ENCODE assay signal across 9 cellular contexts in genomic region chr5:173973614-173973969, GRCh38. TPM values are rescaled to one million over a fixed set of nuclear protein-coding genes. Genes with fewer than 3 reads are reported as not detected.
DNase-seq lines count a peak whose midpoint lies in the region; ATAC-seq, FAIRE-seq and TF ChIP-seq lines count a peak whose summit lies in the region.
"Had no signal": no experiment of that assay in that cellular context is flagged by ENCODE, and none has a peak within 500 bp of the region (broad histone marks: within the 10 kb centered on the region; RNA-seq: fewer than 3 reads in every experiment).

No MANE protein-coding gene starts in this region.

- peaks cover 9 to 28% of the 10 kb centered on the region in 2 donors for H3K27me3 Mint-ChIP-seq in CD8-positive, alpha-beta memory T cell
- peaks cover 3% of the 10 kb centered on the region for H3K27me3 Mint-ChIP-seq in endothelial cell (ENCODE audit: unreplicated experiment)
- peaks cover 41 to 45% of the 10 kb centered on the region in 2 donors for H3K27me3 Mint-ChIP-seq in natural killer cell treated with Interleukin-12 subunit alpha and Interleukin-12 subunit beta and Interleukin-15 and Interleukin-18, amount 100 ng/mL, for 72 hours

- H3K27ac ChIP-seq in CD8-positive, alpha-beta memory T cell (ENCODE audit: low read depth, low read length) = no peak overlapping the region

- H3K9me3 ChIP-seq in CD8-positive, alpha-beta memory T cell (ENCODE audit: low read length) = no peaks in the 10 kb centered on the region

- H3K27ac Mint-ChIP-seq in CD8-positive, alpha-beta memory T cell = peak overlapping the region in 2 of 8 donors; percentile 46 to 83
- no peak overlapping the region for H3K27ac Mint-ChIP-seq in endothelial cell (ENCODE audit: unreplicated experiment)
- H3K27ac Mint-ChIP-seq in natural killer cell treated with Interleukin-12 subunit alpha and Interleukin-12 subunit beta and Interleukin-15 and Interleukin-18, amount 100 ng/mL, for 72 hours = no peak overlapping the region

- FAIRE-seq in frontal cortex (lab: Jason Lieb, UNC) = no peak

- H3K36me3 ChIP-seq in CD8-positive, alpha-beta memory T cell (ENCODE audit: insufficient read depth, low read length) = no peaks in the 10 kb centered on the region

- H3K4me3 ChIP-seq in CD8-positive, alpha-beta memory T cell (ENCODE audit: low read length) = peak overlapping the region; percentile 63

- TF ChIP-seq CTCF in endothelial cell (IDR thresholded peaks at IDR 0.05; ENCODE audit: unreplicated experiment) = no peak

- H3K4me1 ChIP-seq in CD8-positive, alpha-beta memory T cell (ENCODE audit: insufficient read depth, low read length) = peaks cover 13% of the 10 kb centered on the region

- POLR2A ChIA-PET in CD8-positive, alpha-beta memory T cell (lab: Charles Lee) = interaction anchor here (0.6 to 0.8 kb wide), 2 partner anchors 56 to 358 kb away, joined by 3 to 5 read pairs; no protein-coding TSS in a partner anchor

- DNase-seq in CD8-positive, alpha-beta memory T cell = no peak
- peak; percentile 46 for DNase-seq in OCI-M1 (lab: John Stamatoyannopoulos, UW)
- DNase-seq in endothelial cell (ENCODE audit: low spot score) = no peak
- DNase-seq in natural killer cell treated with Interleukin-12 subunit alpha and Interleukin-12 subunit beta and Interleukin-15 and Interleukin-18, amount 100 ng/mL, for 72 hours (ENCODE audit: low spot score) = no peak
- no peak for DNase-seq in frontal cortex (ENCODE audit: low spot score in 2 of 2)

- H3K4me3 Mint-ChIP-seq in CD8-positive, alpha-beta memory T cell = peak overlapping the region; percentile 63 to 84 (median 76)
- peak overlapping the region; percentile 85 for H3K4me3 Mint-ChIP-seq in endothelial cell (ENCODE audit: unreplicated experiment)
- peak overlapping the region; percentile 68 for H3K4me3 Mint-ChIP-seq in natural killer cell treated with Interleukin-12 subunit alpha and Interleukin-12 subunit beta and Interleukin-15 and Interleukin-18, amount 100 ng/mL, for 72 hours

- CTCF ChIA-PET in CD8-positive, alpha-beta memory T cell (lab: Charles Lee) = interaction anchor here (0.6 to 6.8 kb wide), 27 partner anchors 8 to 679 kb away, joined by 3 to 108 read pairs (median 4); partner anchors contain the start of genes BOD1 and CPEB4

- H3K4me1 Mint-ChIP-seq in CD8-positive, alpha-beta memory T cell = peaks cover 6 to 11% (median 10%) of the 10 kb centered on the region in 3 donors
- no peaks in the 10 kb centered on the region for H3K4me1 Mint-ChIP-seq in endothelial cell (ENCODE audit: unreplicated experiment)
- peaks cover 8 to 9% of the 10 kb centered on the region in 2 donors for H3K4me1 Mint-ChIP-seq in natural killer cell treated with Interleukin-12 subunit alpha and Interleukin-12 subunit beta and Interleukin-15 and Interleukin-18, amount 100 ng/mL, for 72 hours (ENCODE audit: low read depth in 2 of 2)

- no peaks in the 10 kb centered on the region for H3K27me3 ChIP-seq in CD8-positive, alpha-beta memory T cell (ENCODE audit: insufficient read depth, low read length, poor library complexity, severe bottlenecking)

- peak; percentile 16 for ATAC-seq in GM21786 (IDR thresholded peaks at IDR 0.05; ENCODE audit: unreplicated experiment)
- peak in 1 of 2 donors; percentile 44 for ATAC-seq in natural killer cell treated with Interleukin-12 subunit alpha and Interleukin-12 subunit beta and Interleukin-15 and Interleukin-18, amount 100 ng/mL, for 72 hours
- ATAC-seq in GM21381 (IDR thresholded peaks at IDR 0.05; ENCODE audit: unreplicated experiment) = no peak
- ATAC-seq in GM19397 (IDR thresholded peaks at IDR 0.05; ENCODE audit: unreplicated experiment) = no peak

- no peaks in the 10 kb centered on the region for H3K9me3 Mint-ChIP-seq in CD8-positive, alpha-beta memory T cell
- no peaks in the 10 kb centered on the region for H3K9me3 Mint-ChIP-seq in endothelial cell (ENCODE audit: unreplicated experiment)
- no peaks in the 10 kb centered on the region for H3K9me3 Mint-ChIP-seq in natural killer cell treated with Interleukin-12 subunit alpha and Interleukin-12 subunit beta and Interleukin-15 and Interleukin-18, amount 100 ng/mL, for 72 hours

- no peaks in the 10 kb centered on the region for H3K36me3 Mint-ChIP-seq in CD8-positive, alpha-beta memory T cell
- H3K36me3 Mint-ChIP-seq in endothelial cell (ENCODE audit: low read depth, unreplicated experiment) = no peaks in the 10 kb centered on the region
- no peaks in the 10 kb centered on the region for H3K36me3 Mint-ChIP-seq in natural killer cell treated with Interleukin-12 subunit alpha and Interleukin-12 subunit beta and Interleukin-15 and Interleukin-18, amount 100 ng/mL, for 72 hours

RNA-seq across cellular contexts. Expression of gene C5orf47, which starts 15.4 kb away (rescaled TPM):
- not detected for total RNA-seq in CD8-positive, alpha-beta memory T cell
- not detected for polyA plus RNA-seq in CD8-positive, alpha-beta memory T cell
- total RNA-seq in endothelial cell (ENCODE audit: unreplicated experiment) (not detected), frontal cortex (0.41 TPM)
- total RNA-seq in natural killer cell treated with Interleukin-12 subunit alpha and Interleukin-12 subunit beta and Interleukin-15 and Interleukin-18, amount 100 ng/mL, for 72 hours = not detected
- total RNA-seq: M059J had no signal
